In the genomic region with DNA sequence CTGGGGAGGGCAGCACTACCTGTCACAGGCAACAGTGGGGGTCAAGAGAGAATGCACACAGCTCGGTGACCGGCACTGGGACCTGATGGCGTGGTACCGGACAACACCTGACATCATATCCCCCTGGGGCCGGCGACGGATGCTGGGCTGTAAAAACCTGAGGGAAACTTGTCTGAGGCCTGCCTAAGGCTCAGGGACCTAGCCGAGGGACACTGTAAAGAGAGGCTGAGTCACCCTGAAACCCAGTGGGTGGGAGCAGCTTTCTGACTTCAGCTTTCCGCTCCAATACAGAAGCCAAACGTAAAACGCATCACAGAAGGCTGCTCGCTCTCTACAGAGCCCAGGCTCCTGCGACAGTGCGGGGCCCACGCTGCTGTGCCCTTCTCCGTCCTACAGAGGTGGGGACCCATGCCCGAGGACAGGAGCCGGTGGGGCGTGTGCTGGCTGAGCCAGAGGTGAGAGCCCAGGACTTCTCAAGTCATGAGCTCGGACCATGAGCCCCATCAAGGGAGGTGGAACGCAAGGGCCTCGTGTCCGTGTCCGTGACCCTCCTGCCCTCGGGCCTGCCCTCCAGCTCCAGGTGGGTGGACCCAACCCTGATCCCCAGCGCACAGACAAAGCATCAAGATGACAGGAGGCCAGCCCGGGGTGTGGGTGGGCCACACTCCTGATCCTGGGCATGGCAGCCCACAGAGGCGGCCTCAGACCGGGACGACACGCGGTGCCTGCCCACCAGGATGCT, we compare ENCODE assay signal across 9 cellular contexts. TPM values are rescaled to one million over a fixed set of nuclear protein-coding genes. Genes with fewer than 3 reads are reported as not detected.
A peak's percentile ranks its signal among the peaks of the same experiment; 100 is the strongest.
DNase-seq lines count a peak whose midpoint lies in the region; ATAC-seq and TF ChIP-seq lines count a peak whose summit lies in the region.
"Had no signal": no experiment of that assay in that cellular context is flagged by ENCODE, and none has a peak within 500 bp of the region (broad histone marks: within the 10 kb centered on the region; RNA-seq: fewer than 3 reads in every experiment).

No MANE protein-coding gene starts in this region.

- H3K27ac Mint-ChIP-seq in activated T-cell treated with anti-CD3 and anti-CD28 coated beads, Interleukin-2, amount 50 U/mL, for 72 hours: peak overlapping the region; percentile 85

- no peak overlapping the region for H3K4me3 ChIP-seq in left lung
- H3K4me3 ChIP-seq in subcutaneous abdominal adipose tissue (ENCODE audit: low read depth in 1 of 5, low read length in 5 of 5): peak overlapping the region in 4 of 5 donors; percentile 5 to 14 (median 12)

- no peaks in the 10 kb centered on the region for H3K36me3 Mint-ChIP-seq in activated T-cell treated with anti-CD3 and anti-CD28 coated beads, Interleukin-2, amount 50 U/mL, for 72 hours (ENCODE audit: insufficient read depth in 2 of 2)

- H3K9me3 Mint-ChIP-seq in activated T-cell treated with anti-CD3 and anti-CD28 coated beads, Interleukin-2, amount 50 U/mL, for 72 hours: no peaks in the 10 kb centered on the region

- H3K9me3 ChIP-seq in left lung (no peaks in the 10 kb centered on the region), subcutaneous abdominal adipose tissue (ENCODE audit: control insufficient read depth in 5 of 5, low read length in 5 of 5) (no peaks in the 10 kb centered on the region)

- H3K4me1 Mint-ChIP-seq in activated T-cell treated with anti-CD3 and anti-CD28 coated beads, Interleukin-2, amount 50 U/mL, for 72 hours (ENCODE audit: low read depth): peaks cover 59% of the 10 kb centered on the region

- TF ChIP-seq CTCF in left lung (IDR thresholded peaks at IDR 0.05): no peak

- H3K4me3 Mint-ChIP-seq in activated T-cell treated with anti-CD3 and anti-CD28 coated beads, Interleukin-2, amount 50 U/mL, for 72 hours: peak overlapping the region; percentile 64 to 79

- no peaks in the 10 kb centered on the region for H3K27me3 ChIP-seq in left lung
- no peaks in the 10 kb centered on the region for H3K27me3 ChIP-seq in subcutaneous abdominal adipose tissue (ENCODE audit: control insufficient read depth in 5 of 5, insufficient read depth in 4 of 5, low read length in 5 of 5)

- DNase-seq in AG08395 (ENCODE audit: low spot score) (peak; percentile 81), left lung (peak; percentile 38 to 72), cerebellar nuclear complex (lab: John Stamatoyannopoulos, UW) (no peak), foreskin melanocyte (no peak)
- peak; percentile 81 to 83 for DNase-seq in activated T-cell treated with anti-CD3 and anti-CD28 coated beads, Interleukin-2, amount 50 U/mL, for 72 hours
- DNase-seq: DND-41 had no signal

- H3K27me3 Mint-ChIP-seq in activated T-cell treated with anti-CD3 and anti-CD28 coated beads, Interleukin-2, amount 50 U/mL, for 72 hours (ENCODE audit: low read depth): no peaks in the 10 kb centered on the region

- peaks cover 47 to 95% of the 10 kb centered on the region in 2 donors for H3K4me1 ChIP-seq in left lung
- peaks cover 39 to 89% (median 87%) of the 10 kb centered on the region in 5 donors for H3K4me1 ChIP-seq in subcutaneous abdominal adipose tissue (ENCODE audit: control insufficient read depth in 5 of 5, insufficient read depth in 5 of 5, low read length in 5 of 5)

- H3K36me3 ChIP-seq in left lung (peaks cover 0 to 12% of the 10 kb centered on the region in 2 donors), subcutaneous abdominal adipose tissue (ENCODE audit: control insufficient read depth in 5 of 5, insufficient read depth in 5 of 5, low read length in 5 of 5) (peaks cover 0 to 13% (median 10%) of the 10 kb centered on the region in 5 donors)

- peak; percentile 93 for TF ChIP-seq POLR2A in GM19099 (IDR thresholded peaks at IDR 0.05; ENCODE audit: extremely low read depth, insufficient read length, low read depth)

- intact Hi-C loops in left lung (cut with DNase I): no loop called here

- H3K27ac ChIP-seq in left lung: peak overlapping the region in 1 of 2 donors; percentile 92
- H3K27ac ChIP-seq in subcutaneous abdominal adipose tissue (ENCODE audit: low read depth, low read length): peak overlapping the region; percentile 88

- ATAC-seq in HG03196 (IDR thresholded peaks at IDR 0.05; ENCODE audit: unreplicated experiment): peak; percentile 55
- peak; percentile 95 to 96 for ATAC-seq in activated T-cell treated with anti-CD3 and anti-CD28 coated beads, Interleukin-2, amount 50 U/mL, for 72 hours (replicated peaks in 1 of 2)
- ATAC-seq in left lung: no peak

- H3K9ac ChIP-seq in subcutaneous abdominal adipose tissue (ENCODE audit: low read length in 5 of 5): peak overlapping the region in 4 of 5 donors; percentile 43 to 80 (median 66)

RNA-seq across cellular contexts. Expression of a gene that starts 5.3 kb away (rescaled TPM):
- 10 to 100 TPM; 50.7 to 78.2 TPM for total RNA-seq in activated T-cell treated with anti-CD3 and anti-CD28 coated beads, Interleukin-2, amount 50 U/mL, for 72 hours
- total RNA-seq in left lung: 10 to 100 TPM; 56.4 to 58.9 TPM

RNA-seq across cellular contexts. Expression of a gene that starts 47.9 kb away (rescaled TPM):
- total RNA-seq in activated T-cell treated with anti-CD3 and anti-CD28 coated beads, Interleukin-2, amount 50 U/mL, for 72 hours: 1 to 10 TPM in 1 of 2 donors, under 1 TPM in 1; 0.86 to 2.0 TPM
- total RNA-seq in left lung: 10 to 100 TPM; 22.2 to 45.1 TPM

RNA-seq across cellular contexts. Expression of a gene that starts 54.0 kb away (rescaled TPM):
- total RNA-seq in activated T-cell treated with anti-CD3 and anti-CD28 coated beads, Interleukin-2, amount 50 U/mL, for 72 hours: 1 to 10 TPM; 1.6 to 3.6 TPM
- 1 to 10 TPM in 1 of 2 donors, under 1 TPM in 1; 0.47 to 1.1 TPM for total RNA-seq in left lung

Comparison
In these comparisons a context has a peak if more than half of its experiments do, and no peak if none do; other contexts are left out.
1. DNase-seq: peak in AG08395 (single experiment), activated T-cell treated with anti-CD3 and anti-CD28 coated beads, Interleukin-2, amount 50 U/mL, for 72 hours (2 of 2) and left lung (2 of 2); none in cerebellar nuclear complex (0 of 2) and foreskin melanocyte (single experiment).
2. H3K4me3 ChIP-seq: peak in subcutaneous abdominal adipose tissue (4 of 5); none in left lung (0 of 2).
3. RNA of a gene that starts 47.9 kb away (total RNA-seq): 22.2 to 45.1 TPM in left lung; 0.86 to 2.0 TPM in activated T-cell treated with anti-CD3 and anti-CD28 coated beads, Interleukin-2, amount 50 U/mL, for 72 hours; every median in the first group is over 4 times any median in the second.